19 cellular contexts compared by ENCODE assay signal in genomic region chr16:2275476-2276450, GRCh38. TPM values are rescaled to one million over a fixed set of nuclear protein-coding genes. Genes with fewer than 3 reads are reported as not detected.
DNase-seq lines count a peak whose midpoint lies in the region; ATAC-seq and TF ChIP-seq lines count a peak whose summit lies in the region.
"Had no signal": no experiment of that assay in that cellular context is flagged by ENCODE, and none has a peak within 500 bp of the region (broad histone marks: within the 10 kb centered on the region; RNA-seq: fewer than 3 reads in every experiment).

No MANE protein-coding gene starts in this region.

- intact Hi-C loops in natural killer cell (cut with micrococcal nuclease) (no loop called here), dorsolateral prefrontal cortex (cut with DNase I) (no loop called here)

- no peaks in the 10 kb centered on the region for H3K4me1 Mint-ChIP-seq in natural killer cell treated with Interleukin-12 subunit alpha and Interleukin-12 subunit beta and Interleukin-15 and Interleukin-18, amount 100 ng/mL, for 72 hours (ENCODE audit: low read depth in 2 of 2)
- peaks cover 0 to 4% of the 10 kb centered on the region in 2 donors for H3K4me1 Mint-ChIP-seq in natural killer cell
- H3K4me1 Mint-ChIP-seq: CD4-positive, alpha-beta memory T cell had no signal

- H3K27me3 ChIP-seq in dorsolateral prefrontal cortex (no peaks in the 10 kb centered on the region), H7 (ENCODE audit: control insufficient read depth, insufficient read depth, low read length) (no peaks in the 10 kb centered on the region)

- H3K36me3 Mint-ChIP-seq in natural killer cell treated with Interleukin-12 subunit alpha and Interleukin-12 subunit beta and Interleukin-15 and Interleukin-18, amount 100 ng/mL, for 72 hours: no peaks in the 10 kb centered on the region
- no peaks in the 10 kb centered on the region for H3K36me3 Mint-ChIP-seq in natural killer cell

- H3K27me3 Mint-ChIP-seq in natural killer cell treated with Interleukin-12 subunit alpha and Interleukin-12 subunit beta and Interleukin-15 and Interleukin-18, amount 100 ng/mL, for 72 hours: no peaks in the 10 kb centered on the region
- no peaks in the 10 kb centered on the region for H3K27me3 Mint-ChIP-seq in natural killer cell (ENCODE audit: low read depth in 2 of 2)
- H3K27me3 Mint-ChIP-seq: CD4-positive, alpha-beta memory T cell had no signal

- H3K4me3 Mint-ChIP-seq in natural killer cell treated with Interleukin-12 subunit alpha and Interleukin-12 subunit beta and Interleukin-15 and Interleukin-18, amount 100 ng/mL, for 72 hours: no peak overlapping the region
- H3K4me3 Mint-ChIP-seq in natural killer cell: no peak overlapping the region
- H3K4me3 Mint-ChIP-seq: CD4-positive, alpha-beta memory T cell had no signal

- no peak overlapping the region for H3K27ac Mint-ChIP-seq in natural killer cell treated with Interleukin-12 subunit alpha and Interleukin-12 subunit beta and Interleukin-15 and Interleukin-18, amount 100 ng/mL, for 72 hours
- no peak overlapping the region for H3K27ac Mint-ChIP-seq in natural killer cell
- H3K27ac Mint-ChIP-seq: CD4-positive, alpha-beta memory T cell had no signal

- TF ChIP-seq CTCF in natural killer cell (IDR thresholded peaks at IDR 0.05): no peak
- no peak for TF ChIP-seq CTCF in dorsolateral prefrontal cortex (IDR thresholded peaks at IDR 0.05 in 54 of 56, conservative IDR thresholded peaks at IDR 0.05 in 2 of 56; ENCODE audit: low read depth in 1 of 56, partially characterized antibody in 56 of 56)

- no peaks in the 10 kb centered on the region for H3K9me3 Mint-ChIP-seq in natural killer cell treated with Interleukin-12 subunit alpha and Interleukin-12 subunit beta and Interleukin-15 and Interleukin-18, amount 100 ng/mL, for 72 hours
- H3K9me3 Mint-ChIP-seq in natural killer cell: no peaks in the 10 kb centered on the region
- H3K9me3 Mint-ChIP-seq: CD4-positive, alpha-beta memory T cell had no signal

- H3K36me3 ChIP-seq in H7 (replicated peaks; ENCODE audit: control insufficient read depth, insufficient read depth, low read length): no peaks in the 10 kb centered on the region

- peak; percentile 40 for DNase-seq in natural killer cell treated with Interleukin-12 subunit alpha and Interleukin-12 subunit beta and Interleukin-15 and Interleukin-18, amount 100 ng/mL, for 72 hours (ENCODE audit: low spot score)
- DNase-seq in natural killer cell (no peak), dorsolateral prefrontal cortex (no peak), left kidney (ENCODE audit: low read depth, low spot score) (peak; percentile 29), NCI-H1417 (lab: John Stamatoyannopoulos, UW) (no peak), NCI-H774 (lab: John Stamatoyannopoulos, UW) (no peak), H7 (no peak)
- DNase-seq in activated CD4-positive, alpha-beta T cell treated with anti-CD3 and anti-CD28 coated beads, Interleukin-2, amount 50 U/mL, for 1 hour: no peak
- DNase-seq: CD4-positive, alpha-beta memory T cell; GF-D8; KBM-7; NCI-H1105 treated with DMSO at 0.1 percent for 48 hours; NCI-H187; NCI-H2107; NCI-H2227 treated with DMSO at 0.1 percent for 48 hours; NCI-H510A treated with DMSO at 0.1 percent for 48 hours; PC-9 had no signal

- H3K4me3 ChIP-seq in dorsolateral prefrontal cortex: no peak overlapping the region
- H3K4me3 ChIP-seq in H7 (ENCODE audit: insufficient read depth, low read depth, low read length): no peak overlapping the region
- H3K4me3 ChIP-seq: A549, HAP-1, PC-9 had no signal

- peak overlapping the region in 34 of 59 donors; percentile 4 to 70 (median 44) for H3K27ac ChIP-seq in dorsolateral prefrontal cortex
- H3K27ac ChIP-seq: A549, PC-9 had no signal

- ATAC-seq in natural killer cell treated with Interleukin-12 subunit alpha and Interleukin-12 subunit beta and Interleukin-15 and Interleukin-18, amount 100 ng/mL, for 72 hours: no peak
- ATAC-seq in natural killer cell: no peak
- ATAC-seq: A549 had no signal

RNA-seq across cellular contexts. Expression of gene RNPS1, which starts 7.8 kb away (rescaled TPM):
- total RNA-seq in natural killer cell treated with Interleukin-12 subunit alpha and Interleukin-12 subunit beta and Interleukin-15 and Interleukin-18, amount 100 ng/mL, for 72 hours: 100 to 1,000 TPM; 256 to 334 TPM
- total RNA-seq in natural killer cell (100 to 1,000 TPM; 269 to 284 (median 273) TPM), dorsolateral prefrontal cortex (100 to 1,000 TPM; 162 to 285 (median 225) TPM)
- total RNA-seq in H7 (2014; rRNA removed; shearing (Covaris generic)): 282 and 306 TPM in 2 replicates

RNA-seq across cellular contexts. Expression of gene ECI1, which starts 24.4 kb away (rescaled TPM):
- total RNA-seq in natural killer cell treated with Interleukin-12 subunit alpha and Interleukin-12 subunit beta and Interleukin-15 and Interleukin-18, amount 100 ng/mL, for 72 hours: 10 to 100 TPM; 29.1 to 51.1 TPM
- total RNA-seq in natural killer cell: 10 to 100 TPM; 14.6 to 19.2 (median 19.0) TPM
- total RNA-seq in dorsolateral prefrontal cortex: 10 to 100 TPM; 24.9 to 65.0 (median 34.8) TPM
- total RNA-seq in H7 (2014; rRNA removed; shearing (Covaris generic)): 115 and 122 TPM in 2 replicates

RNA-seq across cellular contexts. Expression of gene DNASE1L2, which starts 39.5 kb away (rescaled TPM):
- 1 to 10 TPM in 1 of 2 donors, under 1 TPM in 1; 0.88 to 3.5 TPM for total RNA-seq in natural killer cell treated with Interleukin-12 subunit alpha and Interleukin-12 subunit beta and Interleukin-15 and Interleukin-18, amount 100 ng/mL, for 72 hours
- 1 to 10 TPM in 1 of 3 donors, under 1 TPM in 2; 0.19 to 1.4 (median 0.77) TPM for total RNA-seq in natural killer cell
- total RNA-seq in dorsolateral prefrontal cortex: 10 to 100 TPM in 40 of 120 experiments, 1 to 10 TPM in 80; 2.9 to 21.6 (median 8.2) TPM
- total RNA-seq in H7 (2014; rRNA removed; shearing (Covaris generic)): 0.48 and 0.69 TPM in 2 replicates

RNA-seq across cellular contexts. Expression of gene E4F1, which starts 52.4 kb away (rescaled TPM):
- total RNA-seq in natural killer cell treated with Interleukin-12 subunit alpha and Interleukin-12 subunit beta and Interleukin-15 and Interleukin-18, amount 100 ng/mL, for 72 hours: 10 to 100 TPM; 27.5 to 51.8 TPM
- total RNA-seq in natural killer cell: 10 to 100 TPM; 43.6 to 45.7 (median 45.7) TPM
- 10 to 100 TPM; 22.7 to 49.6 (median 30.9) TPM for total RNA-seq in dorsolateral prefrontal cortex
- total RNA-seq in H7 (2014; rRNA removed; shearing (Covaris generic)): 33.4 and 36.8 TPM in 2 replicates

Comparison
In these comparisons a context has a peak if more than half of its experiments do, and no peak if none do; other contexts are left out.
1. DNase-seq: peak in natural killer cell treated with Interleukin-12 subunit alpha and Interleukin-12 subunit beta and Interleukin-15 and Interleukin-18, amount 100 ng/mL, for 72 hours (single experiment) and left kidney (single experiment); none in natural killer cell (single experiment), dorsolateral prefrontal cortex (0 of 10), activated CD4-positive, alpha-beta T cell treated with anti-CD3 and anti-CD28 coated beads, Interleukin-2, amount 50 U/mL, for 1 hour (single experiment), NCI-H1417 (0 of 3), NCI-H774 (single experiment) and H7 (single experiment).